9 cellular contexts compared by ENCODE assay signal in genomic region chr11:83583953-83584352, GRCh38.
DNase-seq lines count a peak whose midpoint lies in the region; ATAC-seq and TF ChIP-seq lines count a peak whose summit lies in the region.
"Had no signal": no experiment of that assay in that cellular context is flagged by ENCODE, and none has a peak within 500 bp of the region (broad histone marks: within the 10 kb centered on the region; RNA-seq: fewer than 3 reads in every experiment).

No MANE protein-coding gene starts in this region.

- H3K27me3 ChIP-seq in neuronal stem cell (ENCODE audit: control insufficient read depth in 3 of 3, insufficient read depth in 3 of 3, low read depth in 1 of 3, low read length in 3 of 3), result no peaks in the 10 kb centered on the region
- no peaks in the 10 kb centered on the region for H3K27me3 ChIP-seq in effector memory CD4-positive, alpha-beta T cell (replicated peaks; ENCODE audit: control insufficient read depth, insufficient read depth, low read length, poor library complexity, severe bottlenecking)

- H3K18ac ChIP-seq in neuronal stem cell (ENCODE audit: low read length), result no peak overlapping the region

- CTCF ChIA-PET in activated CD4-positive, alpha-beta T cell treated with anti-CD3 and anti-CD28 coated beads for 36 hours (lab: Charles Lee), result no interaction called here
- CTCF ChIA-PET in RWPE1 (lab: Yijun Ruan, JAX), result no interaction called here

- no peaks in the 10 kb centered on the region for H3K36me3 Mint-ChIP-seq in activated CD4-positive, alpha-beta T cell treated with anti-CD3 and anti-CD28 coated beads for 36 hours (ENCODE audit: low read depth)
- H3K36me3 Mint-ChIP-seq in stimulated activated memory B cell treated with anti-CD40 and anti-IgM and Interleukin-4, amounts not matched to agents 10 μg/mL and 1 μg/mL and 100 μg/mL, for 72 hours, result no peaks in the 10 kb centered on the region

- no CpG with 5 or more reads among the region's 3 CpGs for WGBS in neuronal stem cell (ENCODE audit: extremely low coverage in 2 of 2, insufficient read length in 2 of 2, insufficient replicate concordance in 1 of 2), 2 donors

- no peak for TF ChIP-seq CTCF in RWPE1 (conservative IDR thresholded peaks at IDR 0.05; ENCODE audit: low read depth)

- ATAC-seq in activated CD4-positive, alpha-beta T cell treated with anti-CD3 and anti-CD28 coated beads for 36 hours, result peak; percentile 94
- ATAC-seq in HG02623 (IDR thresholded peaks at IDR 0.05; ENCODE audit: unreplicated experiment), result peak; percentile 94
- ATAC-seq in stimulated activated memory B cell treated with anti-CD40 and anti-IgM and Interleukin-4, amounts not matched to agents 10 μg/mL and 1 μg/mL and 100 μg/mL, for 72 hours, result peak; percentile 75

- no peaks in the 10 kb centered on the region for H3K79me1 ChIP-seq in neuronal stem cell (ENCODE audit: low read depth, low read length)

- peaks cover 8% of the 10 kb centered on the region for H3K27me3 Mint-ChIP-seq in activated CD4-positive, alpha-beta T cell treated with anti-CD3 and anti-CD28 coated beads for 36 hours
- peaks cover 8% of the 10 kb centered on the region for H3K27me3 Mint-ChIP-seq in stimulated activated memory B cell treated with anti-CD40 and anti-IgM and Interleukin-4, amounts not matched to agents 10 μg/mL and 1 μg/mL and 100 μg/mL, for 72 hours

- no peak overlapping the region for H3K9ac ChIP-seq in neuronal stem cell (ENCODE audit: low read depth, low read length, poor library complexity)

- no peak overlapping the region for H2AFZ ChIP-seq in neuronal stem cell (ENCODE audit: low read length)

- H3K4me3 Mint-ChIP-seq in activated CD4-positive, alpha-beta T cell treated with anti-CD3 and anti-CD28 coated beads for 36 hours, result no peak overlapping the region
- H3K4me3 Mint-ChIP-seq in stimulated activated memory B cell treated with anti-CD40 and anti-IgM and Interleukin-4, amounts not matched to agents 10 μg/mL and 1 μg/mL and 100 μg/mL, for 72 hours, result no peak overlapping the region

- no peak overlapping the region for H2BK15ac ChIP-seq in neuronal stem cell (ENCODE audit: low read length)

- POLR2A ChIA-PET in activated CD4-positive, alpha-beta T cell treated with anti-CD3 and anti-CD28 coated beads for 36 hours (lab: Charles Lee), result no interaction called here
- POLR2A ChIA-PET in RWPE1 (lab: Yijun Ruan, JAX; ENCODE audit: low non-redundant PET), result no interaction called here

- H3K4ac ChIP-seq in neuronal stem cell (ENCODE audit: low read length), result no peak overlapping the region

- no peak overlapping the region for H3K27ac Mint-ChIP-seq in activated CD4-positive, alpha-beta T cell treated with anti-CD3 and anti-CD28 coated beads for 36 hours
- no peak overlapping the region for H3K27ac Mint-ChIP-seq in stimulated activated memory B cell treated with anti-CD40 and anti-IgM and Interleukin-4, amounts not matched to agents 10 μg/mL and 1 μg/mL and 100 μg/mL, for 72 hours

- no peaks in the 10 kb centered on the region for H3K4me1 ChIP-seq in neuronal stem cell (ENCODE audit: control insufficient read depth in 2 of 2, insufficient read depth in 1 of 2, low read depth in 1 of 2, low read length in 2 of 2)
- no peaks in the 10 kb centered on the region for H3K4me1 ChIP-seq in effector memory CD4-positive, alpha-beta T cell (ENCODE audit: control insufficient read depth, insufficient read depth, low read length, poor library complexity, severe bottlenecking)

- no peak overlapping the region for H2BK5ac ChIP-seq in neuronal stem cell (ENCODE audit: low read length)

- H4K91ac ChIP-seq in neuronal stem cell (ENCODE audit: low read depth, low read length, poor library complexity), result no peak overlapping the region

- no peak overlapping the region for H3K23ac ChIP-seq in neuronal stem cell (ENCODE audit: low read depth, low read length, poor library complexity)

- no peak overlapping the region for H4K8ac ChIP-seq in neuronal stem cell (ENCODE audit: low read depth, low read length)

- H3K9me3 Mint-ChIP-seq in activated CD4-positive, alpha-beta T cell treated with anti-CD3 and anti-CD28 coated beads for 36 hours (ENCODE audit: low read depth), result no peaks in the 10 kb centered on the region
- H3K9me3 Mint-ChIP-seq in stimulated activated memory B cell treated with anti-CD40 and anti-IgM and Interleukin-4, amounts not matched to agents 10 μg/mL and 1 μg/mL and 100 μg/mL, for 72 hours, result no peaks in the 10 kb centered on the region

- H2BK12ac ChIP-seq in neuronal stem cell (ENCODE audit: low read length), result no peak overlapping the region

- intact Hi-C loops in activated CD4-positive, alpha-beta T cell treated with anti-CD3 and anti-CD28 coated beads for 36 hours (cut with DNase I, micrococcal nuclease), result loop anchor here in 1 of 2 experiments (1.0 kb wide), 1 partner anchor 40 kb away; no protein-coding TSS in a partner anchor

- DNase-seq in activated CD4-positive, alpha-beta T cell treated with anti-CD3 and anti-CD28 coated beads for 36 hours, result no peak
- no peak for DNase-seq in activated CD4-positive, alpha-beta T cell treated with anti-CD3 and anti-CD28 coated beads, Interleukin-2, amount 50 U/mL, for 48 hours
- DNase-seq in RWPE1 (ENCODE audit: low spot score) (peak; percentile 17), neuronal stem cell (ENCODE audit: low spot score) (no peak), MV-4-11 (lab: John Stamatoyannopoulos, UW) (no peak)
- DNase-seq in effector memory CD4-positive, alpha-beta T cell, result no peak
- DNase-seq: activated CD4-positive, alpha-beta T cell treated with anti-CD3 and anti-CD28 coated beads for 1 hour had no signal

- H3K9me3 ChIP-seq in neuronal stem cell (replicated peaks in 1 of 2; ENCODE audit: control insufficient read depth in 2 of 2, insufficient read depth in 1 of 2, low read depth in 1 of 2, low read length in 2 of 2), result no peaks in the 10 kb centered on the region
- H3K9me3 ChIP-seq in effector memory CD4-positive, alpha-beta T cell (ENCODE audit: control insufficient read depth, low read length), result no peaks in the 10 kb centered on the region

- peaks cover 4% of the 10 kb centered on the region for H3K4me1 Mint-ChIP-seq in activated CD4-positive, alpha-beta T cell treated with anti-CD3 and anti-CD28 coated beads for 36 hours
- H3K4me1 Mint-ChIP-seq in stimulated activated memory B cell treated with anti-CD40 and anti-IgM and Interleukin-4, amounts not matched to agents 10 μg/mL and 1 μg/mL and 100 μg/mL, for 72 hours, result peaks cover 5% of the 10 kb centered on the region

- H3K4me3 ChIP-seq in neuronal stem cell (ENCODE audit: low read length in 2 of 2), result no peak overlapping the region
- H3K4me3 ChIP-seq in effector memory CD4-positive, alpha-beta T cell (ENCODE audit: insufficient read depth, low read depth, low read length, poor library complexity, severe bottlenecking), result no peak overlapping the region

- H2AK5ac ChIP-seq in neuronal stem cell (ENCODE audit: low read depth, low read length), result no peak overlapping the region

- no peak overlapping the region for H3K27ac ChIP-seq in RWPE1
- H3K27ac ChIP-seq in neuronal stem cell (replicated peaks; ENCODE audit: low read length), result no peak overlapping the region
- no peak overlapping the region for H3K27ac ChIP-seq in effector memory CD4-positive, alpha-beta T cell (ENCODE audit: insufficient read depth, low read length, poor library complexity, severe bottlenecking)

- no peak overlapping the region for H2BK120ac ChIP-seq in neuronal stem cell (ENCODE audit: low read depth, low read length)

- no peak overlapping the region for H3K4me2 ChIP-seq in neuronal stem cell (ENCODE audit: insufficient read depth, low read length, poor library complexity, severe bottlenecking)

- no peak overlapping the region for H3K14ac ChIP-seq in neuronal stem cell (ENCODE audit: low read length)

- H3K36me3 ChIP-seq in neuronal stem cell (replicated peaks in 1 of 2; ENCODE audit: control insufficient read depth in 2 of 2, insufficient read depth in 2 of 2, low read length in 2 of 2), result no peaks in the 10 kb centered on the region
- no peaks in the 10 kb centered on the region for H3K36me3 ChIP-seq in effector memory CD4-positive, alpha-beta T cell (ENCODE audit: control insufficient read depth, insufficient read depth, low read length)
